In genomic region chr20:37225146-37225545, GRCh38 we compare ENCODE assay signal across 28 cellular contexts. TPM values are rescaled to one million over a fixed set of nuclear protein-coding genes. Genes with fewer than 3 reads are reported as not detected.
DNase-seq lines count a peak whose midpoint lies in the region; ATAC-seq and TF ChIP-seq lines count a peak whose summit lies in the region.
"Had no signal": no experiment of that assay in that cellular context is flagged by ENCODE, and none has a peak within 500 bp of the region (broad histone marks: within the 10 kb centered on the region; RNA-seq: fewer than 3 reads in every experiment).

No MANE protein-coding gene starts in this region.

- peaks cover 65% of the 10 kb centered on the region for H3K36me3 Mint-ChIP-seq in WTC11

- H3K4me1 ChIP-seq in cardiac muscle cell (ENCODE audit: low read depth) (peaks cover 40% of the 10 kb centered on the region), stomach (peaks cover 12 to 63% (median 42%) of the 10 kb centered on the region in 4 donors)
- H3K4me1 ChIP-seq: BLaER1 had no signal

- TF ChIP-seq EP300 in stomach (IDR thresholded peaks at IDR 0.05): no peak

- H3K36me3 ChIP-seq in cardiac muscle cell (peaks cover 43% of the 10 kb centered on the region), stomach (peaks cover 66 to 87% (median 78%) of the 10 kb centered on the region in 4 donors)

- no peak overlapping the region for H3K4me3 ChIP-seq in cardiac muscle cell
- H3K4me3 ChIP-seq in stomach: no peak overlapping the region
- H3K4me3 ChIP-seq: BLaER1, PC-9 had no signal

- H3K9me3 ChIP-seq in cardiac muscle cell (ENCODE audit: low read depth) (no peaks in the 10 kb centered on the region), stomach (no peaks in the 10 kb centered on the region)
- H3K9me3 ChIP-seq: BLaER1 had no signal

- DNase-seq in NCI-H2227 treated with DMSO at 0.1 percent for 48 hours (lab: John Stamatoyannopoulos, UW) (peak; percentile 23), NCI-H2227 (lab: John Stamatoyannopoulos, UW; ENCODE audit: unreplicated experiment) (no peak), cardiac muscle cell (ENCODE audit: low read depth in 1 of 2, low spot score in 1 of 2) (no peak), Right ventricle myocardium superior (no peak), WTC11 (ENCODE audit: low spot score) (no peak), stomach (peak; percentile 59), NCI-H146 treated with DMSO at 0.1 percent for 48 hours (lab: John Stamatoyannopoulos, UW; ENCODE audit: unreplicated experiment) (no peak)
- DNase-seq: CD4-positive, CD25-positive, alpha-beta regulatory T cell; DMS153; DND-41; H7; KBM-7; MV-4-11; NCI-H1436; NCI-H187 treated with DMSO at 0.1 percent for 48 hours; NCI-H524; NCI-H748 treated with DMSO at 0.1 percent for 48 hours; NK-92 treated with Interleukin-12 subunit alpha and Interleukin-12 subunit beta, amount 100 ng/mL, for 24 hours; PC-9; SHP77; T-cell had no signal

- H3K9me3 Mint-ChIP-seq in WTC11: no peaks in the 10 kb centered on the region
- H3K9me3 Mint-ChIP-seq: CD4-positive, CD25-positive, alpha-beta regulatory T cell; T-cell had no signal

- H3K4me1 Mint-ChIP-seq in WTC11: peaks cover 52% of the 10 kb centered on the region
- H3K4me1 Mint-ChIP-seq: T-cell had no signal

- no peak overlapping the region for H3K4me3 Mint-ChIP-seq in WTC11
- H3K4me3 Mint-ChIP-seq: CD4-positive, CD25-positive, alpha-beta regulatory T cell; T-cell had no signal

- intact Hi-C loops in Right ventricle myocardium superior (cut with DNase I): no loop called here
- intact Hi-C loops in stomach (cut with DNase I; ENCODE audit: low total_unique reads): no loop called here

- POLR2A ChIA-PET in WTC11 (lab: Charles Lee): interaction anchor here (0.7 kb wide), 1 partner anchor 10 kb away, joined by 11 read pairs; no protein-coding TSS in a partner anchor

- H3K27me3 ChIP-seq in cardiac muscle cell (no peaks in the 10 kb centered on the region), stomach (no peaks in the 10 kb centered on the region)
- H3K27me3 ChIP-seq: BLaER1 had no signal

- no peak for TF ChIP-seq POLR2A in stomach (IDR thresholded peaks at IDR 0.05)

- CTCF ChIA-PET in WTC11 (lab: Charles Lee): interaction anchor here (0.8 kb wide), 1 partner anchor 30 kb away, joined by 4 read pairs; no protein-coding TSS in a partner anchor

- TF ChIP-seq CTCF in cardiac muscle cell (IDR thresholded peaks at IDR 0.05; ENCODE audit: low read depth, low read length) (no peak), WTC11 (IDR thresholded peaks at IDR 0.05) (no peak), stomach (IDR thresholded peaks at IDR 0.05) (no peak)

- no peak for ATAC-seq in Right ventricle myocardium superior (ENCODE audit: poor library complexity)
- no peak for ATAC-seq in WTC11
- no peak for ATAC-seq in HG02571 (IDR thresholded peaks at IDR 0.05; ENCODE audit: unreplicated experiment)
- ATAC-seq: T-cell had no signal

- 50 to 76% (median 56%) methylated on average over 5 of the region's 5 CpGs for whole genome bisulfite sequencing in stomach, 5 donors

- H3K27ac Mint-ChIP-seq in WTC11: peak overlapping the region; percentile 16; the same call in 1 of the 2 replicates
- H3K27ac Mint-ChIP-seq: T-cell had no signal

- peak overlapping the region; percentile 74 for H3K27ac ChIP-seq in cardiac muscle cell
- H3K27ac ChIP-seq in stomach: no peak overlapping the region
- H3K27ac ChIP-seq: BLaER1, PC-9 had no signal

- H3K27me3 Mint-ChIP-seq in WTC11 (ENCODE audit: low read depth): no peaks in the 10 kb centered on the region
- H3K27me3 Mint-ChIP-seq: CD4-positive, CD25-positive, alpha-beta regulatory T cell; T-cell had no signal

TF ChIP-seq in WTC11, 78 proteins besides CTCF, POLR2A, EP300 and RAD21 (continues in another document):
- no peak for TF ChIP-seq NFE2L1 (CRISPR knock-in tag; IDR thresholded peaks at IDR 0.05)
- TF ChIP-seq PREB (CRISPR knock-in tag; IDR thresholded peaks at IDR 0.05; ENCODE audit: borderline replicate concordance): no peak
- TF ChIP-seq ZNF121 (CRISPR knock-in tag; IDR thresholded peaks at IDR 0.05): no peak
- no peak for TF ChIP-seq ZNF425 (CRISPR knock-in tag; conservative IDR thresholded peaks at IDR 0.05)
- no peak for TF ChIP-seq EMX1 (CRISPR knock-in tag; IDR thresholded peaks at IDR 0.05)
- TF ChIP-seq SP1 (CRISPR knock-in tag; conservative IDR thresholded peaks at IDR 0.05): no peak
- TF ChIP-seq OVOL2 (CRISPR knock-in tag; IDR thresholded peaks at IDR 0.05; ENCODE audit: borderline replicate concordance): no peak
- no peak for TF ChIP-seq NR2C2 (CRISPR knock-in tag; IDR thresholded peaks at IDR 0.05)
- TF ChIP-seq ZSCAN18 (CRISPR knock-in tag; IDR thresholded peaks at IDR 0.05): no peak
- no peak for TF ChIP-seq TP53 (CRISPR knock-in tag; IDR thresholded peaks at IDR 0.05)
- no peak for TF ChIP-seq NFATC4 (CRISPR knock-in tag; IDR thresholded peaks at IDR 0.05)
- TF ChIP-seq SMAD3 (CRISPR knock-in tag; IDR thresholded peaks at IDR 0.05; ENCODE audit: borderline replicate concordance): no peak

RNA-seq across cellular contexts. Expression of gene GHRH, which starts 36.5 kb away (rescaled TPM):
- total RNA-seq in cardiac muscle cell (0.63 and 1.1 TPM in 2 replicates), Right ventricle myocardium superior (0.97 TPM), WTC11 (2021) (0.74 TPM in 1 of 3 replicates, not detected in the others), stomach (not detected)
- polyA plus RNA-seq in cardiac muscle cell (0.34 TPM in 1 of 2 replicates, not detected in the other), stomach (not detected)
- total RNA-seq: CD4-positive, CD25-positive, alpha-beta regulatory T cell; H7; LHCN-M2; MCF 10A; PC-9; RPMI7951; SK-MEL-5; T-cell had no signal
- polyA plus RNA-seq: AG04450; CD4-positive, CD25-positive, alpha-beta regulatory T cell had no signal

RNA-seq across cellular contexts. Expression of gene MROH8, which starts 45.8 kb away (rescaled TPM):
- total RNA-seq in cardiac muscle cell: 5.8 and 7.8 TPM in 2 replicates
- polyA plus RNA-seq in cardiac muscle cell: 12.1 and 13.3 TPM in 2 replicates
- total RNA-seq in Right ventricle myocardium superior: 3.8 TPM
- 0.50 to 0.92 TPM (median 0.89 TPM) in 3 replicates for total RNA-seq in WTC11 (2021)
- total RNA-seq in stomach: 1 to 10 TPM in 2 of 5 donors, under 1 TPM in 2, not detected in 1; 0.43 to 6.4 (median 2.8) TPM
- 1 to 10 TPM; 1.4 to 3.5 (median 1.8) TPM for polyA plus RNA-seq in stomach

RNA-seq across cellular contexts. Expression of gene RPN2, which starts 46.0 kb away (rescaled TPM):
- total RNA-seq in cardiac muscle cell (150 and 201 TPM in 2 replicates), Right ventricle myocardium superior (86.0 TPM), WTC11 (2021) (205 to 233 TPM (median 227 TPM) in 3 replicates), stomach (100 to 1,000 TPM in 3 of 5 donors, 10 to 100 TPM in 2; 48.4 to 163 (median 117) TPM)
- polyA plus RNA-seq in cardiac muscle cell (208 and 259 TPM in 2 replicates), stomach (10 to 100 TPM; 32.5 to 76.3 (median 63.1) TPM)

Comparison
In these comparisons a context has a peak if more than half of its experiments do, and no peak if none do; other contexts are left out.
1. DNase-seq: peak in NCI-H2227 treated with DMSO at 0.1 percent for 48 hours (single experiment) and stomach (single experiment); none in NCI-H2227 (single experiment), cardiac muscle cell (0 of 2), Right ventricle myocardium superior (single experiment), WTC11 (single experiment) and NCI-H146 treated with DMSO at 0.1 percent for 48 hours (single experiment).